9 cellular contexts compared by ENCODE assay signal in the genomic region with DNA sequence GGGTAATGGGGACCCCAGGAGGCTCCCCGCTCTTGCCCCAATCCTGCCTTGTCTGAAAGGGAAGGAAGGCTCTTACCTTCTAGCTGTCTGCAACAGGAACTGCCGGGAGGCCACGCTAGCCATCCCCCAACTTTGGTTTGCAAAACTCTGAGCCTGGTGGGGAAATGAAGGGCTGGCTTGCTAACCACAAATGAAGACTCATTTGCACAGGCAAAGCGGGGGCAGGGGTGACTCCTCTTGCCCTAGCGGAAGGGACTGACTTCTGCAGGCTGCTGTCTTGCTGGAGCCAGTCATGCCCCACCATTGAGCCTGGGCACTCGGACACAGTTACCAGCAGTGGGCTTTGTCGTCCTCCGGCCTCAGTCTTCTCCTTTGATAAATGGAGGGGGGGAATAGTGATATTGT. TPM values are rescaled to one million over a fixed set of nuclear protein-coding genes. Genes with fewer than 3 reads are reported as not detected.
DNase-seq lines count a peak whose midpoint lies in the region; ATAC-seq and TF ChIP-seq lines count a peak whose summit lies in the region.
"Had no signal": no experiment of that assay in that cellular context is flagged by ENCODE, and none has a peak within 500 bp of the region (broad histone marks: within the 10 kb centered on the region; RNA-seq: fewer than 3 reads in every experiment).

No MANE protein-coding gene starts in this region.

- H3K36me3 ChIP-seq in colonic mucosa: no peaks in the 10 kb centered on the region

- peak overlapping the region in 1 of 2 donors; percentile 4 for H3K9ac ChIP-seq in colonic mucosa (ENCODE audit: low read depth in 2 of 2, low read length in 2 of 2)

- no peaks in the 10 kb centered on the region for H3K27me3 ChIP-seq in colonic mucosa

- no peak overlapping the region for H3K4me3 ChIP-seq in colonic mucosa
- H3K4me3 ChIP-seq in skin epidermis: no peak overlapping the region

- intact Hi-C loops in colonic mucosa (cut with DNase I): no loop called here

- no peak for TF ChIP-seq CTCF in colonic mucosa (IDR thresholded peaks at IDR 0.05)

- no peaks in the 10 kb centered on the region for H3K4me1 ChIP-seq in colonic mucosa

- ATAC-seq in HG02981 (IDR thresholded peaks at IDR 0.05; ENCODE audit: unreplicated experiment): peak; percentile 70

- peak; percentile 83 for DNase-seq in NK-92 treated with Interleukin-12 subunit alpha and Interleukin-12 subunit beta, amount 100 ng/mL, for 24 hours (lab: John Stamatoyannopoulos, UW)
- DNase-seq in NK-92 (lab: John Stamatoyannopoulos, UW; ENCODE audit: unreplicated experiment) (no peak), SIG-M5 (lab: John Stamatoyannopoulos, UW) (peak; percentile 67), colonic mucosa (peak; percentile 51), NCI-H82 (lab: John Stamatoyannopoulos, UW) (no peak), AG08396 (ENCODE audit: low spot score) (no peak)

- H3K27ac ChIP-seq in colonic mucosa (no peak overlapping the region), skin epidermis (peak overlapping the region in 11 of 21 experiments; percentile 22 to 84 (median 59))
- H3K27ac ChIP-seq: 22Rv1 had no signal

- no peaks in the 10 kb centered on the region for H3K9me3 ChIP-seq in colonic mucosa

RNA-seq across cellular contexts. Expression of a gene that starts 52.6 kb away (rescaled TPM):
- total RNA-seq in colonic mucosa: 1 to 10 TPM; 9.1 to 9.6 TPM

Comparison
In these comparisons a context has a peak if more than half of its experiments do, and no peak if none do; other contexts are left out.
1. DNase-seq: peak in NK-92 treated with Interleukin-12 subunit alpha and Interleukin-12 subunit beta, amount 100 ng/mL, for 24 hours (single experiment), SIG-M5 (single experiment) and colonic mucosa (single experiment); none in NK-92 (single experiment), NCI-H82 (single experiment) and AG08396 (single experiment).